Comparison of ENCODE assay signal across 8 cellular contexts in genomic region chr16:56519459-56520250, GRCh38. TPM values are rescaled to one million over a fixed set of nuclear protein-coding genes. Genes with fewer than 3 reads are reported as not detected.
DNase-seq lines count a peak whose midpoint lies in the region; TF ChIP-seq lines count a peak whose summit lies in the region.

BBS2 (minus strand) TSS chr16:56520024; CDS start chr16:56519862, 162 bp downstream.

- H3K9me3 ChIP-seq in ES-I3 (ENCODE audit: control insufficient read depth, insufficient read depth, low read length) (no peaks in the 10 kb centered on the region), Loucy (ENCODE audit: insufficient read depth, low read depth, low read length) (no peaks in the 10 kb centered on the region)

- H3K4me3 Mint-ChIP-seq in nephron progenitor cell: peak within 1 kb of the TSS; percentile 85
- peak within 1 kb of the TSS; percentile 81 for H3K4me3 Mint-ChIP-seq in stimulated activated naive CD8-positive, alpha-beta T cell treated with anti-CD3 and anti-CD28 coated beads, Interleukin-15, Interleukin-2, amounts not matched to agents 100 ng/mL and 50 ng/mL, for 24 hours

- no peaks in the 10 kb centered on the region for H3K36me3 Mint-ChIP-seq in nephron progenitor cell (ENCODE audit: low read depth)
- H3K36me3 Mint-ChIP-seq in stimulated activated naive CD8-positive, alpha-beta T cell treated with anti-CD3 and anti-CD28 coated beads, Interleukin-15, Interleukin-2, amounts not matched to agents 100 ng/mL and 50 ng/mL, for 24 hours (ENCODE audit: low read depth): no peaks in the 10 kb centered on the region

- H4K20me1 ChIP-seq in Loucy (ENCODE audit: insufficient read depth, low read length, poor library complexity, severe bottlenecking): no peaks in the 10 kb centered on the region

- H3K9me3 Mint-ChIP-seq in nephron progenitor cell: no peaks in the 10 kb centered on the region
- no peaks in the 10 kb centered on the region for H3K9me3 Mint-ChIP-seq in stimulated activated naive CD8-positive, alpha-beta T cell treated with anti-CD3 and anti-CD28 coated beads, Interleukin-15, Interleukin-2, amounts not matched to agents 100 ng/mL and 50 ng/mL, for 24 hours

- H3K27me3 Mint-ChIP-seq in nephron progenitor cell (ENCODE audit: low read depth, poor library complexity): peaks cover 7% of the 10 kb centered on the region
- no peaks in the 10 kb centered on the region for H3K27me3 Mint-ChIP-seq in stimulated activated naive CD8-positive, alpha-beta T cell treated with anti-CD3 and anti-CD28 coated beads, Interleukin-15, Interleukin-2, amounts not matched to agents 100 ng/mL and 50 ng/mL, for 24 hours

- H3K4me1 ChIP-seq in ES-I3 (ENCODE audit: insufficient read depth, low read length) (peaks cover 10% of the 10 kb centered on the region), Loucy (ENCODE audit: insufficient read depth, low read length, poor library complexity, severe bottlenecking) (peaks cover 27% of the 10 kb centered on the region)

- DNase-seq in H7: peak; percentile 95
- peak; percentile 44 for DNase-seq in SHP77 treated with DMSO at 0.1 percent for 48 hours (lab: John Stamatoyannopoulos, UW)
- peak; percentile 81 for DNase-seq in activated gamma-delta T cell (lab: John Stamatoyannopoulos, UW)
- peak; percentile 56 for DNase-seq in fibroblast of the conjunctiva (ENCODE audit: low read depth)
- peak; percentile 95 for DNase-seq in nephron progenitor cell

- peak within 1 kb of the TSS; percentile 72 for H3K4me2 ChIP-seq in Loucy (ENCODE audit: low read depth, low read length, poor library complexity, severe bottlenecking)

- H3K36me3 ChIP-seq in ES-I3 (ENCODE audit: insufficient read depth, low read length): no peaks in the 10 kb centered on the region
- H3K36me3 ChIP-seq in H7 (replicated peaks; ENCODE audit: control insufficient read depth, insufficient read depth, low read length): no peaks in the 10 kb centered on the region
- no peaks in the 10 kb centered on the region for H3K36me3 ChIP-seq in Loucy (ENCODE audit: insufficient read depth, low read length)

- H3K9ac ChIP-seq in ES-I3 (ENCODE audit: low read depth, low read length): peak within 1 kb of the TSS; percentile 92
- H3K9ac ChIP-seq in Loucy (ENCODE audit: low read depth, low read length, poor library complexity, severe bottlenecking): peak within 1 kb of the TSS; percentile 75

- peaks cover 34% of the 10 kb centered on the region for H3K4me1 Mint-ChIP-seq in nephron progenitor cell
- H3K4me1 Mint-ChIP-seq in stimulated activated naive CD8-positive, alpha-beta T cell treated with anti-CD3 and anti-CD28 coated beads, Interleukin-15, Interleukin-2, amounts not matched to agents 100 ng/mL and 50 ng/mL, for 24 hours (ENCODE audit: low read depth): peaks cover 43% of the 10 kb centered on the region

- no peak for TF ChIP-seq CTCF in Loucy (conservative IDR thresholded peaks at IDR 0.05; ENCODE audit: low read length)
- no peak for TF ChIP-seq CTCF in nephron progenitor cell (IDR thresholded peaks at IDR 0.05)

- H3K9me2 ChIP-seq in Loucy (replicated peaks; ENCODE audit: low read depth, low read length): no peaks in the 10 kb centered on the region

- no peaks in the 10 kb centered on the region for H3F3A ChIP-seq in Loucy (ENCODE audit: low read depth)

- H3K27ac Mint-ChIP-seq in nephron progenitor cell: peak within 1 kb of the TSS; percentile 45
- peak within 1 kb of the TSS; percentile 62 for H3K27ac Mint-ChIP-seq in stimulated activated naive CD8-positive, alpha-beta T cell treated with anti-CD3 and anti-CD28 coated beads, Interleukin-15, Interleukin-2, amounts not matched to agents 100 ng/mL and 50 ng/mL, for 24 hours

- H3K4me3 ChIP-seq in H7 (ENCODE audit: insufficient read depth, low read depth, low read length): peak within 1 kb of the TSS; percentile 98
- peak within 1 kb of the TSS; percentile 88 for H3K4me3 ChIP-seq in Loucy (ENCODE audit: low read length, poor library complexity, severe bottlenecking)

- 0 out of 2 replicates have a peak, but pooled peaks cover 1% of the 10 kb centered on the region for H3K27me3 ChIP-seq in H7 (ENCODE audit: control insufficient read depth, insufficient read depth, low read length)
- H3K27me3 ChIP-seq in Loucy (ENCODE audit: insufficient read depth, low read length, poor library complexity, severe bottlenecking): no peaks in the 10 kb centered on the region

- H2AFZ ChIP-seq in Loucy (ENCODE audit: low read length): peak within 1 kb of the TSS; percentile 99

- H3K79me2 ChIP-seq in Loucy (ENCODE audit: insufficient read depth, low read length): peaks cover 7% of the 10 kb centered on the region; the same call in 1 of the 2 replicates

RNA-seq across cellular contexts. Expression of gene BBS2, which starts in this region (rescaled TPM):
- total RNA-seq in H7 (2014; rRNA removed; shearing (Covaris generic)): 22.2 and 38.8 TPM in 2 replicates

Comparison
In these comparisons a context has a peak if more than half of its experiments do, and no peak if none do; other contexts are left out.
1. Peak in every context shown above with its lines: DNase-seq and H3K4me3 ChIP-seq.
2. DNase-seq: peak in every context shown above with its lines; median percentile 95 in H7; 95 in nephron progenitor cell; 81 in activated gamma-delta T cell; 56 in fibroblast of the conjunctiva; 44 in SHP77 treated with DMSO at 0.1 percent for 48 hours.